8 cellular contexts compared by ENCODE assay signal in the genomic region with DNA sequence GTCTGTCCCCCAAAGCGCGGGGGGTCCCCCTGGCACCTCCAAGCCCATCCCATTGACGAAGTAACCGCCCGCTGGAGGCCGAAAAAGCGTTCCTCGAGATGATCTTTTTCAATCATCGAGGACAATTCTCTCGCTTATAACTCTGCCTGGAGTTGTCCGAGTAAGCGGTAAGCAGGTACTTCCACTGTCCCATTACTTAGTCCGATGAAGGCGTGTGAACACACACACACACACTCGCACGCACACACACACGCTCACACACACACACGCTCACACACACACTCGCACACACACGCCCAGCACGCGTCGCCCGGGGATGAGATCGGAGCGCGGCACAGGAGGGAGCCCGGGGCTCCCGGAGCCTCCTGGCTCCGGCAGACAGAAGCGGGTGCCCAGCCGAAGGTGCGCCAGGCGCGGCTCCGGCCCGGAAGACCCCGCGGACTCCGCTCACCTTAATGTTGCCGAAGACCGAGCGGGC. TPM values are rescaled to one million over a fixed set of nuclear protein-coding genes. Genes with fewer than 3 reads are reported as not detected.
DNase-seq lines count a peak whose midpoint lies in the region; ATAC-seq and TF ChIP-seq lines count a peak whose summit lies in the region.

No MANE protein-coding gene starts in this region.

- ATAC-seq in Panc1 (peak; percentile 74), HG03439 (IDR thresholded peaks at IDR 0.05; ENCODE audit: unreplicated experiment) (no peak), GM18867 (IDR thresholded peaks at IDR 0.05; ENCODE audit: unreplicated experiment) (no peak)

- no peaks in the 10 kb centered on the region for H3K36me3 ChIP-seq in Panc1 (ENCODE audit: control insufficient read depth, insufficient read depth, low read length)

- BruUV-seq in Panc1 (replicated peaks; lab: Mats Ljungman, UMichigan) = no TSS peak

- in situ Hi-C loops in Panc1 (cut with HindIII; ENCODE audit: low pct_unique_long_range_greater_than_20kb, low sequenced_read_pairs) = no loop called here

- H3K4me1 Mint-ChIP-seq in osteocyte (ENCODE audit: unreplicated experiment) = peaks cover 10% of the 10 kb centered on the region

- POLR2A ChIA-PET in Panc1 (lab: Charles Lee) = no interaction called here

- H3K27ac ChIP-seq in Panc1 (ENCODE audit: low read length) = no peak overlapping the region

- H3K27me3 ChIP-seq in Panc1 (ENCODE audit: control insufficient read depth, insufficient read depth, low read length) = peaks cover 6% of the 10 kb centered on the region; the same call in 1 of the 2 replicates

- TF ChIP-seq CTCF in Panc1 (IDR thresholded peaks at IDR 0.05) (no peak), fibroblast of villous mesenchyme (IDR thresholded peaks at IDR 0.05; ENCODE audit: insufficient read depth, low read depth, low read length) (no peak), osteocyte (IDR thresholded peaks at IDR 0.05) (no peak)

- H3K4me3 ChIP-seq in Panc1 (ENCODE audit: low read depth in 2 of 2, low read length in 2 of 2) = peak overlapping the region; percentile 52 to 54
- H3K4me3 ChIP-seq in fibroblast of villous mesenchyme (ENCODE audit: low read depth, low read length) = peak overlapping the region; percentile 56

- H3K9me3 Mint-ChIP-seq in osteocyte (ENCODE audit: unreplicated experiment) = no peaks in the 10 kb centered on the region

- no peaks in the 10 kb centered on the region for H3K4me1 ChIP-seq in Panc1 (ENCODE audit: control insufficient read depth, insufficient read depth, low read length)

- CTCF ChIA-PET in Panc1 (lab: Charles Lee) = no interaction called here

- intact Hi-C loops in Panc1 (cut with micrococcal nuclease; ENCODE audit: unreplicated experiment) = no loop called here

- H3K4me3 Mint-ChIP-seq in osteocyte (ENCODE audit: unreplicated experiment) = peak overlapping the region; percentile 83

- H3K9me3 ChIP-seq in Panc1 (ENCODE audit: control insufficient read depth, insufficient read depth, low read depth, low read length) = no peaks in the 10 kb centered on the region

- DNase-seq in ELR (ENCODE audit: low read depth) = peak; percentile 10
- DNase-seq in Panc1 (ENCODE audit: low read depth, low spot score) = no peak
- peak; percentile 7 for DNase-seq in fibroblast of villous mesenchyme (ENCODE audit: low read depth)
- DNase-seq in osteocyte (ENCODE audit: extremely low spot score, unreplicated experiment) = no peak
- no peak for DNase-seq in NK-92 (lab: John Stamatoyannopoulos, UW; ENCODE audit: unreplicated experiment)
- no peak for DNase-seq in stimulated activated CD4-positive, alpha-beta T cell treated with anti-CD3 and anti-CD28 coated beads, Interleukin-12 subunit alpha, Interleukin-12 subunit beta, amount 100 ng/mL, for 4 hours

- no peak overlapping the region for H3K27ac Mint-ChIP-seq in osteocyte (ENCODE audit: unreplicated experiment)

- H3K27me3 Mint-ChIP-seq in osteocyte (ENCODE audit: unreplicated experiment) = no peaks in the 10 kb centered on the region

- H3K36me3 Mint-ChIP-seq in osteocyte (ENCODE audit: unreplicated experiment) = no peaks in the 10 kb centered on the region

RNA-seq across cellular contexts. Expression of gene SLCO2A1, which starts 0.4 kb away (rescaled TPM):
- total RNA-seq in Panc1 (2021; ENCODE audit: unreplicated experiment) = 0.62 TPM
- 3.8 TPM for polyA plus RNA-seq in Panc1 (2012; ENCODE audit: insufficient read length)
- 0.32 and 0.43 TPM in 2 replicates for total RNA-seq in fibroblast of villous mesenchyme
- 9.8 and 10.7 TPM in 2 replicates for total RNA-seq in osteocyte

Comparison
In these comparisons a context has a peak if more than half of its experiments do, and no peak if none do; other contexts are left out.
1. DNase-seq: peak in ELR (single experiment) and fibroblast of villous mesenchyme (single experiment); none in Panc1 (single experiment), osteocyte (single experiment), NK-92 (single experiment) and stimulated activated CD4-positive, alpha-beta T cell treated with anti-CD3 and anti-CD28 coated beads, Interleukin-12 subunit alpha, Interleukin-12 subunit beta, amount 100 ng/mL, for 4 hours (single experiment).